ENCODE assay signal across 9 cellular contexts in genomic region chr6:43491750-43492661, GRCh38. TPM values are rescaled to one million over a fixed set of nuclear protein-coding genes. Genes with fewer than 3 reads are reported as not detected.
DNase-seq lines count a peak whose midpoint lies in the region; ATAC-seq, FAIRE-seq and TF ChIP-seq lines count a peak whose summit lies in the region.
"Had no signal": no experiment of that assay in that cellular context is flagged by ENCODE, and none has a peak within 500 bp of the region (broad histone marks: within the 10 kb centered on the region; RNA-seq: fewer than 3 reads in every experiment).

No MANE protein-coding gene starts in this region.

- H3K4me3 ChIP-seq in cardiac fibroblast (replicated peaks in 1 of 2; ENCODE audit: low read depth in 2 of 2, low read length in 2 of 2) = no peak overlapping the region
- no peak overlapping the region for H3K4me3 ChIP-seq in left lung
- no peak overlapping the region for H3K4me3 ChIP-seq in upper lobe of right lung

- FAIRE-seq in GM12891 (lab: Jason Lieb, UNC) = no peak

- DNase-seq in DMS53 (lab: John Stamatoyannopoulos, UW) (peak; percentile 60), DMS53 treated with DMSO at 0.1 percent for 48 hours (lab: John Stamatoyannopoulos, UW; ENCODE audit: unreplicated experiment) (no peak), cardiac fibroblast (ENCODE audit: low read depth in 2 of 2) (peak; percentile 77), left lung (peak; percentile 67 to 89), upper lobe of right lung (peak; percentile 84), GM12891 (ENCODE audit: insufficient read length, low spot score) (no peak), GM19238 (ENCODE audit: insufficient read length, low spot score) (no peak)

- H3K4me1 ChIP-seq in left lung (peaks cover 12 to 36% of the 10 kb centered on the region in 2 donors), upper lobe of right lung (peaks cover 25% of the 10 kb centered on the region)

- TF ChIP-seq CTCF in cardiac fibroblast (IDR thresholded peaks at IDR 0.05; ENCODE audit: low read depth, low read length) = no peak
- TF ChIP-seq CTCF in left lung (IDR thresholded peaks at IDR 0.05) = no peak
- TF ChIP-seq CTCF in upper lobe of right lung (IDR thresholded peaks at IDR 0.05) = no peak

- no peaks in the 10 kb centered on the region for H3K27me3 ChIP-seq in left lung
- H3K27me3 ChIP-seq in upper lobe of right lung = no peaks in the 10 kb centered on the region

- H3K36me3 ChIP-seq in left lung (peaks cover 0 to 9% of the 10 kb centered on the region in 2 donors), upper lobe of right lung (no peaks in the 10 kb centered on the region)

- no peak for TF ChIP-seq POLR2A in GM12891 (IDR thresholded peaks at IDR 0.05; ENCODE audit: low read depth, low read length)

- ATAC-seq in left lung (peak; percentile 85), upper lobe of right lung (peak; percentile 73), GM19455 (IDR thresholded peaks at IDR 0.05; ENCODE audit: unreplicated experiment) (no peak)

- intact Hi-C loops in left lung (cut with DNase I) (loop anchor here in 1 of 2 donors (5.0 kb wide), 1 partner anchor 35 kb away; the partner anchor contains the start of gene DLK2), upper lobe of right lung (cut with DNase I) (no loop called here)

- H3K27ac ChIP-seq in left lung (peak overlapping the region in 1 of 2 donors; percentile 2), upper lobe of right lung (no peak overlapping the region)
- H3K27ac ChIP-seq: 22Rv1 had no signal

- H3K9me3 ChIP-seq in left lung (no peaks in the 10 kb centered on the region), upper lobe of right lung (no peaks in the 10 kb centered on the region)

TF ChIP-seq in GM12891, 5 proteins besides CTCF, POLR2A, EP300 and RAD21:
- TF ChIP-seq TAF1 (IDR thresholded peaks at IDR 0.05; ENCODE audit: low read depth, low read length) (no peak), POLR2AphosphoS5 (IDR thresholded peaks at IDR 0.05; ENCODE audit: low read depth, low read length) (no peak), PAX5 (IDR thresholded peaks at IDR 0.05; ENCODE audit: insufficient read depth, low read length, severe bottlenecking) (no peak), POU2F2 (IDR thresholded peaks at IDR 0.05; ENCODE audit: low read depth, low read length) (no peak), SPI1 (IDR thresholded peaks at IDR 0.05; ENCODE audit: low read depth, low read length) (no peak)

RNA-seq across cellular contexts. Expression of gene TJAP1, which starts 14.6 kb away (rescaled TPM):
- total RNA-seq in left lung (10 to 100 TPM; 24.5 to 27.9 TPM), upper lobe of right lung (31.2 TPM)
- polyA plus RNA-seq in GM12891 (2012; ENCODE audit: low read depth, missing spikeins) = 12.6 TPM

RNA-seq across cellular contexts. Expression of gene LRRC73, which starts 18.1 kb away (rescaled TPM):
- 1 to 10 TPM in 1 of 2 donors, under 1 TPM in 1; 0.52 to 1.5 TPM for total RNA-seq in left lung
- total RNA-seq in upper lobe of right lung = 0.55 TPM
- not detected for polyA plus RNA-seq in GM12891 (2012; ENCODE audit: low read depth, missing spikeins)

RNA-seq across cellular contexts. Expression of gene YIPF3, which starts 24.7 kb away (rescaled TPM):
- total RNA-seq in left lung = 100 to 1,000 TPM; 101 to 128 TPM
- total RNA-seq in upper lobe of right lung = 100 TPM
- polyA plus RNA-seq in GM12891 (2012; ENCODE audit: low read depth, missing spikeins) = 45.0 TPM

RNA-seq across cellular contexts. Expression of gene POLR1C, which starts 24.9 kb away (rescaled TPM):
- total RNA-seq in left lung = 10 to 100 TPM; 31.9 to 46.3 TPM
- total RNA-seq in upper lobe of right lung = 28.5 TPM
- 52.9 TPM for polyA plus RNA-seq in GM12891 (2012; ENCODE audit: low read depth, missing spikeins)

RNA-seq across cellular contexts. Expression of gene DLK2, which starts 36.7 kb away (rescaled TPM):
- total RNA-seq in left lung (1 to 10 TPM in 1 of 2 donors, under 1 TPM in 1; 0.93 to 1.0 TPM), upper lobe of right lung (0.23 TPM)
- 0.83 TPM for polyA plus RNA-seq in GM12891 (2012; ENCODE audit: low read depth, missing spikeins)

Comparison
In these comparisons a context has a peak if more than half of its experiments do, and no peak if none do; other contexts are left out.
1. DNase-seq: peak in DMS53 (single experiment), cardiac fibroblast (2 of 2), left lung (2 of 2) and upper lobe of right lung (single experiment); none in DMS53 treated with DMSO at 0.1 percent for 48 hours (single experiment), GM12891 (single experiment) and GM19238 (single experiment).